21 cellular contexts compared by ENCODE assay signal in genomic region chr9:71032779-71033178, GRCh38.
"Had no signal": no experiment of that assay in that cellular context is flagged by ENCODE, and none has a peak within 500 bp of the region (broad histone marks: within the 10 kb centered on the region; RNA-seq: fewer than 3 reads in every experiment).

No MANE protein-coding gene starts in this region.

- ATAC-seq: naive thymus-derived CD4-positive, alpha-beta T cell; natural killer cell treated with Interleukin-12 subunit alpha and Interleukin-12 subunit beta and Interleukin-15 and Interleukin-18, amount 100 ng/mL, for 72 hours; psoas muscle; right cardiac atrium; sciatic nerve; stimulated activated effector memory CD8-positive, alpha-beta T cell treated with anti-CD3 and anti-CD28 coated beads, Interleukin-12 subunit alpha, Interleukin-12 subunit beta, amount 100 ng/mL, for 72 hours; stimulated activated naive B cell treated with anti-CD40 and anti-IgM and Interleukin-4, amounts not matched to agents 10 μg/mL and 1 μg/mL and 100 μg/mL, for 72 hours had no signal

- DNase-seq: naive thymus-derived CD4-positive, alpha-beta T cell; nephron progenitor cell; occipital lobe; ovary; posterior cingulate gyrus; psoas muscle; right cardiac atrium; spleen; stimulated activated CD4-positive, alpha-beta T cell treated with anti-CD3 and anti-CD28 coated beads, Interleukin-12 subunit alpha, Interleukin-12 subunit beta, amount 100 ng/mL, for 4 hours; stimulated activated CD4-positive, alpha-beta T cell treated with anti-CD3 and anti-CD28 coated beads, Interleukin-1b, Interleukin-23, amount 100 ng/mL, for 48 hours; stimulated activated CD4-positive, alpha-beta T cell treated with anti-CD3 and anti-CD28 coated beads, Interleukin-2, amount 100 ng/mL, for 48 hours; stimulated activated CD4-positive, alpha-beta T cell treated with anti-CD3 and anti-CD28 coated beads, Interleukin-4, amount 100 ng/mL, for 24 hours; stimulated activated naive B cell treated with anti-CD40 and anti-IgM and Interleukin-4, amounts not matched to agents 10 μg/mL and 1 μg/mL and 100 μg/mL, for 72 hours; stimulated activated naive CD4-positive, alpha-beta T cell treated with Interleukin-2 at 50 U/mL for 16 hours; stomach; thyroid gland; trophoblast cell; upper lobe of left lung had no signal
